In the genomic region with DNA sequence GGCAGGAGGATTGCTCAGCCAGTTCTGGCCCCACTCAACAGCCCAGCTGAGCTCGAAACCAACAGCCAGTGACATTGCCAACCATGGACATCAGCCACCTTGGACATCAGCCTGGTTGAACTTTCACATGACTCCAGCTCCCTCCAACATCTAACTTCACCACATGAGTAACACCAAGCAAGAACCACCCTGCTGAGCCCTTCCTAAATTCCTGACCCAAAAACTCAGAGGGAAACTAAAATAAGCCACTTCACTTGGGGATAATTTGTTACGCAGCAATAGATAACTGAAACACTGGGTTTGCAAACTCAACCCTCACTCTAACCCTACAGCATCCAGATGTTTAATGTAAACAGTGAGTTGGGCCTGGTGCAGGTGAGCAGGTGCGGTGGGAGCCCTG, we compare ENCODE assay signal across 1 cellular context.
TF ChIP-seq lines count a peak whose summit lies in the region.

No MANE protein-coding gene starts in this region.

TF ChIP-seq in GM23338, 12 proteins besides CTCF, POLR2A, EP300 and RAD21 (continued from another document):
- TF ChIP-seq, protein P1, sequence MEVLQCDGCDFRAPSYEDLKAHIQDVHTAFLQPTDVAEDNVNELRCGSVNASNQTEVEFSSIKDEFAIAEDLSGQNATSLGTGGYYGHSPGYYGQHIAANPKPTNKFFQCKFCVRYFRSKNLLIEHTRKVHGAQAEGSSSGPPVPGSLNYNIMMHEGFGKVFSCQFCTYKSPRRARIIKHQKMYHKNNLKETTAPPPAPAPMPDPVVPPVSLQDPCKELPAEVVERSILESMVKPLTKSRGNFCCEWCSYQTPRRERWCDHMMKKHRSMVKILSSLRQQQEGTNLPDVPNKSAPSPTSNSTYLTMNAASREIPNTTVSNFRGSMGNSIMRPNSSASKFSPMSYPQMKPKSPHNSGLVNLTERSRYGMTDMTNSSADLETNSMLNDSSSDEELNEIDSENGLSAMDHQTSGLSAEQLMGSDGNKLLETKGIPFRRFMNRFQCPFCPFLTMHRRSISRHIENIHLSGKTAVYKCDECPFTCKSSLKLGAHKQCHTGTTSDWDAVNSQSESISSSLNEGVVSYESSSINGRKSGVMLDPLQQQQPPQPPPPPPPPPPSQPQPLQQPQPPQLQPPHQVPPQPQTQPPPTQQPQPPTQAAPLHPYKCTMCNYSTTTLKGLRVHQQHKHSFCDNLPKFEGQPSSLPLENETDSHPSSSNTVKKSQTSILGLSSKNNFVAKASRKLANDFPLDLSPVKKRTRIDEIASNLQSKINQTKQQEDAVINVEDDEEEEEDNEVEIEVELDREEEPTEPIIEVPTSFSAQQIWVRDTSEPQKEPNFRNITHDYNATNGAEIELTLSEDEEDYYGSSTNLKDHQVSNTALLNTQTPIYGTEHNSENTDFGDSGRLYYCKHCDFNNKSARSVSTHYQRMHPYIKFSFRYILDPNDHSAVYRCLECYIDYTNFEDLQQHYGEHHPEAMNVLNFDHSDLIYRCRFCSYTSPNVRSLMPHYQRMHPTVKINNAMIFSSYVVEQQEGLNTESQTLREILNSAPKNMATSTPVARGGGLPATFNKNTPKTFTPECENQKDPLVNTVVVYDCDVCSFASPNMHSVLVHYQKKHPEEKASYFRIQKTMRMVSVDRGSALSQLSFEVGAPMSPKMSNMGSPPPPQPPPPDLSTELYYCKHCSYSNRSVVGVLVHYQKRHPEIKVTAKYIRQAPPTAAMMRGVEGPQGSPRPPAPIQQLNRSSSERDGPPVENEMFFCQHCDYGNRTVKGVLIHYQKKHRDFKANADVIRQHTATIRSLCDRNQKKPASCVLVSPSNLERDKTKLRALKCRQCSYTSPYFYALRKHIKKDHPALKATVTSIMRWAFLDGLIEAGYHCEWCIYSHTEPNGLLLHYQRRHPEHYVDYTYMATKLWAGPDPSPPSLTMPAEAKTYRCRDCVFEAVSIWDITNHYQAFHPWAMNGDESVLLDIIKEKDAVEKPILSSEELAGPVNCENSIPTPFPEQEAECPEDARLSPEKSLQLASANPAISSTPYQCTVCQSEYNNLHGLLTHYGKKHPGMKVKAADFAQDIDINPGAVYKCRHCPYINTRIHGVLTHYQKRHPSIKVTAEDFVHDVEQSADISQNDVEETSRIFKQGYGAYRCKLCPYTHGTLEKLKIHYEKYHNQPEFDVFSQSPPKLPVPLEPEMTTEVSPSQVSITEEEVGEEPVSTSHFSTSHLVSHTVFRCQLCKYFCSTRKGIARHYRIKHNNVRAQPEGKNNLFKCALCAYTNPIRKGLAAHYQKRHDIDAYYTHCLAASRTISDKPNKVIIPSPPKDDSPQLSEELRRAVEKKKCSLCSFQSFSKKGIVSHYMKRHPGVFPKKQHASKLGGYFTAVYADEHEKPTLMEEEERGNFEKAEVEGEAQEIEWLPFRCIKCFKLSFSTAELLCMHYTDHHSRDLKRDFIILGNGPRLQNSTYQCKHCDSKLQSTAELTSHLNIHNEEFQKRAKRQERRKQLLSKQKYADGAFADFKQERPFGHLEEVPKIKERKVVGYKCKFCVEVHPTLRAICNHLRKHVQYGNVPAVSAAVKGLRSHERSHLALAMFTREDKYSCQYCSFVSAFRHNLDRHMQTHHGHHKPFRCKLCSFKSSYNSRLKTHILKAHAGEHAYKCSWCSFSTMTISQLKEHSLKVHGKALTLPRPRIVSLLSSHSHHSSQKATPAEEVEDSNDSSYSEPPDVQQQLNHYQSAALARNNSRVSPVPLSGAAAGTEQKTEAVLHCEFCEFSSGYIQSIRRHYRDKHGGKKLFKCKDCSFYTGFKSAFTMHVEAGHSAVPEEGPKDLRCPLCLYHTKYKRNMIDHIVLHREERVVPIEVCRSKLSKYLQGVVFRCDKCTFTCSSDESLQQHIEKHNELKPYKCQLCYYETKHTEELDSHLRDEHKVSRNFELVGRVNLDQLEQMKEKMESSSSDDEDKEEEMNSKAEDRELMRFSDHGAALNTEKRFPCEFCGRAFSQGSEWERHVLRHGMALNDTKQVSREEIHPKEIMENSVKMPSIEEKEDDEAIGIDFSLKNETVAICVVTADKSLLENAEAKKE (CRISPR knock-in tag; IDR thresholded peaks at IDR 0.05): no peak
- TF ChIP-seq POLR2AphosphoS5 (IDR thresholded peaks at IDR 0.05; ENCODE audit: low read depth) (no peak), ZNF331 (CRISPR knock-in tag; IDR thresholded peaks at IDR 0.05; ENCODE audit: low read depth) (peak; percentile 94)
